ENCODE assay signal across 1 cellular context in the genomic region with DNA sequence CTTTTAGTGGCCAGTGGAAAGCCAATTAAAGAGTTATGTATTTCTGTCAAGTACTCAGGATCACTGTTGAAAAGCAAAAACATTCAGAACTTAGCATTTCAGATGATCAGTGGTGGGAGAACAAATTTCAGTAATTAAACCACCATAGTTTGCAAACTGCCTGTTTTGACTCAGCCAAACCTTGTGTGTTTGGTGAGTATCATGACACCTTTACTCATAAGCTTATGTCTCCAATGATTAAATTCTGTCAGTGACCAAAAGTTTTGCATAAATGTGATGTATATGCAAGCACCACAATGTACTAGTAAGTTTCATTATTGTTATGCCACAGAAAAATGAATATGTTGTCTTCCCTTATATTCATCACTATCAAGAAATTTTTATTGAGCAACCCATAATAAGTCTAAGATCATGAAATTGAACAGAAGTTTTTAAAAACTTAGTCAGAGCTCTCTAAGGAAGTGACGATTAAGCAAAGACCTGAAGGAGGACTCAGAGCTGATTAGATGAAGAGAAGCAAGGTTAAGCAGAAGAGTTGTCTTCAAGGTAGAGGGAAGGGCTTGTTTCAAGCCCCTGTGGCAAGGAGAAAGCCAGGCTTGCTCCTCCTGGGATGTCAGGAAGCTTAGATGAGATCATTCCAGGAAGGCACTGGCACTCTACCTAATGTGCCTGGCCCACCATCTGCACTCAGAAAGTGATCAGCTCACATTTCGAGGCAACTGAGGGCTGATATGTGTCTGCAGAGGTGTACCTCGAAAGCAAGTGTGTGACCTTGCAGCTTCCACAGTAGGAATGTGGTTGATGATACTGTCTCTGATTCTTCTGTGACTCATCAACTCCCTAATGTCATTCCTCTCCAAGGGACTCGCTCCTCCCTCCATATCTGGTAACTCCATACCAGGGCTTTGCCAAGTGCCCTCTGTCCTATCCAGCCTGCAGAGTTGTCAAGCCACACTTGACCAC.
TF ChIP-seq lines count a peak whose summit lies in the region.

No MANE protein-coding gene starts in this region.

TF ChIP-seq in GM23338, 12 proteins besides CTCF, POLR2A, EP300 and RAD21 (continued from another document):
- TF ChIP-seq, protein P1, sequence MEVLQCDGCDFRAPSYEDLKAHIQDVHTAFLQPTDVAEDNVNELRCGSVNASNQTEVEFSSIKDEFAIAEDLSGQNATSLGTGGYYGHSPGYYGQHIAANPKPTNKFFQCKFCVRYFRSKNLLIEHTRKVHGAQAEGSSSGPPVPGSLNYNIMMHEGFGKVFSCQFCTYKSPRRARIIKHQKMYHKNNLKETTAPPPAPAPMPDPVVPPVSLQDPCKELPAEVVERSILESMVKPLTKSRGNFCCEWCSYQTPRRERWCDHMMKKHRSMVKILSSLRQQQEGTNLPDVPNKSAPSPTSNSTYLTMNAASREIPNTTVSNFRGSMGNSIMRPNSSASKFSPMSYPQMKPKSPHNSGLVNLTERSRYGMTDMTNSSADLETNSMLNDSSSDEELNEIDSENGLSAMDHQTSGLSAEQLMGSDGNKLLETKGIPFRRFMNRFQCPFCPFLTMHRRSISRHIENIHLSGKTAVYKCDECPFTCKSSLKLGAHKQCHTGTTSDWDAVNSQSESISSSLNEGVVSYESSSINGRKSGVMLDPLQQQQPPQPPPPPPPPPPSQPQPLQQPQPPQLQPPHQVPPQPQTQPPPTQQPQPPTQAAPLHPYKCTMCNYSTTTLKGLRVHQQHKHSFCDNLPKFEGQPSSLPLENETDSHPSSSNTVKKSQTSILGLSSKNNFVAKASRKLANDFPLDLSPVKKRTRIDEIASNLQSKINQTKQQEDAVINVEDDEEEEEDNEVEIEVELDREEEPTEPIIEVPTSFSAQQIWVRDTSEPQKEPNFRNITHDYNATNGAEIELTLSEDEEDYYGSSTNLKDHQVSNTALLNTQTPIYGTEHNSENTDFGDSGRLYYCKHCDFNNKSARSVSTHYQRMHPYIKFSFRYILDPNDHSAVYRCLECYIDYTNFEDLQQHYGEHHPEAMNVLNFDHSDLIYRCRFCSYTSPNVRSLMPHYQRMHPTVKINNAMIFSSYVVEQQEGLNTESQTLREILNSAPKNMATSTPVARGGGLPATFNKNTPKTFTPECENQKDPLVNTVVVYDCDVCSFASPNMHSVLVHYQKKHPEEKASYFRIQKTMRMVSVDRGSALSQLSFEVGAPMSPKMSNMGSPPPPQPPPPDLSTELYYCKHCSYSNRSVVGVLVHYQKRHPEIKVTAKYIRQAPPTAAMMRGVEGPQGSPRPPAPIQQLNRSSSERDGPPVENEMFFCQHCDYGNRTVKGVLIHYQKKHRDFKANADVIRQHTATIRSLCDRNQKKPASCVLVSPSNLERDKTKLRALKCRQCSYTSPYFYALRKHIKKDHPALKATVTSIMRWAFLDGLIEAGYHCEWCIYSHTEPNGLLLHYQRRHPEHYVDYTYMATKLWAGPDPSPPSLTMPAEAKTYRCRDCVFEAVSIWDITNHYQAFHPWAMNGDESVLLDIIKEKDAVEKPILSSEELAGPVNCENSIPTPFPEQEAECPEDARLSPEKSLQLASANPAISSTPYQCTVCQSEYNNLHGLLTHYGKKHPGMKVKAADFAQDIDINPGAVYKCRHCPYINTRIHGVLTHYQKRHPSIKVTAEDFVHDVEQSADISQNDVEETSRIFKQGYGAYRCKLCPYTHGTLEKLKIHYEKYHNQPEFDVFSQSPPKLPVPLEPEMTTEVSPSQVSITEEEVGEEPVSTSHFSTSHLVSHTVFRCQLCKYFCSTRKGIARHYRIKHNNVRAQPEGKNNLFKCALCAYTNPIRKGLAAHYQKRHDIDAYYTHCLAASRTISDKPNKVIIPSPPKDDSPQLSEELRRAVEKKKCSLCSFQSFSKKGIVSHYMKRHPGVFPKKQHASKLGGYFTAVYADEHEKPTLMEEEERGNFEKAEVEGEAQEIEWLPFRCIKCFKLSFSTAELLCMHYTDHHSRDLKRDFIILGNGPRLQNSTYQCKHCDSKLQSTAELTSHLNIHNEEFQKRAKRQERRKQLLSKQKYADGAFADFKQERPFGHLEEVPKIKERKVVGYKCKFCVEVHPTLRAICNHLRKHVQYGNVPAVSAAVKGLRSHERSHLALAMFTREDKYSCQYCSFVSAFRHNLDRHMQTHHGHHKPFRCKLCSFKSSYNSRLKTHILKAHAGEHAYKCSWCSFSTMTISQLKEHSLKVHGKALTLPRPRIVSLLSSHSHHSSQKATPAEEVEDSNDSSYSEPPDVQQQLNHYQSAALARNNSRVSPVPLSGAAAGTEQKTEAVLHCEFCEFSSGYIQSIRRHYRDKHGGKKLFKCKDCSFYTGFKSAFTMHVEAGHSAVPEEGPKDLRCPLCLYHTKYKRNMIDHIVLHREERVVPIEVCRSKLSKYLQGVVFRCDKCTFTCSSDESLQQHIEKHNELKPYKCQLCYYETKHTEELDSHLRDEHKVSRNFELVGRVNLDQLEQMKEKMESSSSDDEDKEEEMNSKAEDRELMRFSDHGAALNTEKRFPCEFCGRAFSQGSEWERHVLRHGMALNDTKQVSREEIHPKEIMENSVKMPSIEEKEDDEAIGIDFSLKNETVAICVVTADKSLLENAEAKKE (CRISPR knock-in tag; IDR thresholded peaks at IDR 0.05): no peak
- TF ChIP-seq POLR2AphosphoS5 (IDR thresholded peaks at IDR 0.05; ENCODE audit: low read depth) (no peak), CREB1 (CRISPR knock-in tag; IDR thresholded peaks at IDR 0.05; ENCODE audit: low read depth) (no peak), EZH2phosphoT487 (IDR thresholded peaks at IDR 0.05; ENCODE audit: unreplicated experiment) (no peak), NANOG (IDR thresholded peaks at IDR 0.05; ENCODE audit: borderline replicate concordance) (no peak), JUNB (IDR thresholded peaks at IDR 0.05; ENCODE audit: unreplicated experiment) (no peak), STAT1 (IDR thresholded peaks at IDR 0.05; ENCODE audit: unreplicated experiment) (no peak), ZNF331 (CRISPR knock-in tag; IDR thresholded peaks at IDR 0.05; ENCODE audit: low read depth) (no peak)
- TF ChIP-seq, protein P2, sequence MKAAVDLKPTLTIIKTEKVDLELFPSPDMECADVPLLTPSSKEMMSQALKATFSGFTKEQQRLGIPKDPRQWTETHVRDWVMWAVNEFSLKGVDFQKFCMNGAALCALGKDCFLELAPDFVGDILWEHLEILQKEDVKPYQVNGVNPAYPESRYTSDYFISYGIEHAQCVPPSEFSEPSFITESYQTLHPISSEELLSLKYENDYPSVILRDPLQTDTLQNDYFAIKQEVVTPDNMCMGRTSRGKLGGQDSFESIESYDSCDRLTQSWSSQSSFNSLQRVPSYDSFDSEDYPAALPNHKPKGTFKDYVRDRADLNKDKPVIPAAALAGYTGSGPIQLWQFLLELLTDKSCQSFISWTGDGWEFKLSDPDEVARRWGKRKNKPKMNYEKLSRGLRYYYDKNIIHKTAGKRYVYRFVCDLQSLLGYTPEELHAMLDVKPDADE (IDR thresholded peaks at IDR 0.05): no peak
- TF ChIP-seq, protein P3, sequence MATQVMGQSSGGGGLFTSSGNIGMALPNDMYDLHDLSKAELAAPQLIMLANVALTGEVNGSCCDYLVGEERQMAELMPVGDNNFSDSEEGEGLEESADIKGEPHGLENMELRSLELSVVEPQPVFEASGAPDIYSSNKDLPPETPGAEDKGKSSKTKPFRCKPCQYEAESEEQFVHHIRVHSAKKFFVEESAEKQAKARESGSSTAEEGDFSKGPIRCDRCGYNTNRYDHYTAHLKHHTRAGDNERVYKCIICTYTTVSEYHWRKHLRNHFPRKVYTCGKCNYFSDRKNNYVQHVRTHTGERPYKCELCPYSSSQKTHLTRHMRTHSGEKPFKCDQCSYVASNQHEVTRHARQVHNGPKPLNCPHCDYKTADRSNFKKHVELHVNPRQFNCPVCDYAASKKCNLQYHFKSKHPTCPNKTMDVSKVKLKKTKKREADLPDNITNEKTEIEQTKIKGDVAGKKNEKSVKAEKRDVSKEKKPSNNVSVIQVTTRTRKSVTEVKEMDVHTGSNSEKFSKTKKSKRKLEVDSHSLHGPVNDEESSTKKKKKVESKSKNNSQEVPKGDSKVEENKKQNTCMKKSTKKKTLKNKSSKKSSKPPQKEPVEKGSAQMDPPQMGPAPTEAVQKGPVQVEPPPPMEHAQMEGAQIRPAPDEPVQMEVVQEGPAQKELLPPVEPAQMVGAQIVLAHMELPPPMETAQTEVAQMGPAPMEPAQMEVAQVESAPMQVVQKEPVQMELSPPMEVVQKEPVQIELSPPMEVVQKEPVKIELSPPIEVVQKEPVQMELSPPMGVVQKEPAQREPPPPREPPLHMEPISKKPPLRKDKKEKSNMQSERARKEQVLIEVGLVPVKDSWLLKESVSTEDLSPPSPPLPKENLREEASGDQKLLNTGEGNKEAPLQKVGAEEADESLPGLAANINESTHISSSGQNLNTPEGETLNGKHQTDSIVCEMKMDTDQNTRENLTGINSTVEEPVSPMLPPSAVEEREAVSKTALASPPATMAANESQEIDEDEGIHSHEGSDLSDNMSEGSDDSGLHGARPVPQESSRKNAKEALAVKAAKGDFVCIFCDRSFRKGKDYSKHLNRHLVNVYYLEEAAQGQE (IDR thresholded peaks at IDR 0.05; ENCODE audit: unreplicated experiment): no peak
